ENCODE assay signal across 19 cellular contexts in the genomic region with DNA sequence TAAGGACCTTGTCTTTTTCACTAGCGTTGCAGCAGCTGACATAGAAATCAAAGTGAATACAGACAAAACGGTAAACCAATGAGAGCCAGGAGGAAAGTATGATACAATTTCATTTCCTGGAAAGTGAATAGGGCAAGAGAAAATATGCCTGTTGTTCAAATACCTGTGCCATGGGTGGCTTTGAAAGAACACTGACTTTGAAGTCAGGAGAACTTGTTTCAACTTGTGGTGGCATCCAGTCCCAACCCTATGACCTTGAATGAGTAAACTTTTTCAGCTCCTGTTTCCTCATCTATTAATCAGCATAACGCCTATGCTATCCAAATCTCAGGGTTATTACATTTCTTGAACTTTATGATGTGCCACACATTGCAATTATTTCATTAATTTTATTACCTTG.
"Had no signal": no experiment of that assay in that cellular context is flagged by ENCODE, and none has a peak within 500 bp of the region (broad histone marks: within the 10 kb centered on the region; RNA-seq: fewer than 3 reads in every experiment).

No MANE protein-coding gene starts in this region.

- H3K4me1 ChIP-seq: gastrocnemius medialis, left lung, pancreas, prostate gland, tibial artery, upper lobe of right lung had no signal

- ATAC-seq: sciatic nerve; stimulated activated naive B cell treated with anti-CD40 and anti-IgM and Interleukin-4, amounts not matched to agents 10 μg/mL and 1 μg/mL and 100 μg/mL, for 72 hours; upper lobe of right lung had no signal

- H3K4me3 ChIP-seq: gastrocnemius medialis, left lung, lung, pancreas, prostate gland, stomach, tibial artery, upper lobe of right lung, vagina had no signal

- H3K27me3 ChIP-seq: gastrocnemius medialis, left lung, pancreas, stomach, tibial artery, upper lobe of right lung, vagina had no signal

- DNase-seq: effector memory CD4-positive, alpha-beta T cell; gastrocnemius medialis; islet precursor cell; left lung; mesendoderm; naive B cell; occipital lobe; pancreas; stimulated activated CD4-positive, alpha-beta T cell treated with anti-CD3 and anti-CD28 coated beads, Interleukin-2, amount 100 ng/mL, for 24 hours; stimulated activated CD4-positive, alpha-beta T cell treated with anti-CD3 and anti-CD28 coated beads, Interleukin-4, amount 100 ng/mL, for 4 hours; stimulated activated naive B cell treated with anti-CD40 and anti-IgM and Interleukin-4, amounts not matched to agents 10 μg/mL and 1 μg/mL and 100 μg/mL, for 72 hours; stomach; substantia nigra; tibial artery; upper lobe of right lung had no signal

- H3K27ac ChIP-seq: left lung, pancreas, prostate gland, stomach, tibial artery, upper lobe of right lung, vagina had no signal

- H3K9me3 ChIP-seq: gastrocnemius medialis, pancreas, prostate gland, tibial artery, vagina had no signal

- H3K36me3 ChIP-seq: gastrocnemius medialis, left lung, pancreas, prostate gland, stomach, tibial artery, upper lobe of right lung, vagina had no signal
